In the genomic region with DNA sequence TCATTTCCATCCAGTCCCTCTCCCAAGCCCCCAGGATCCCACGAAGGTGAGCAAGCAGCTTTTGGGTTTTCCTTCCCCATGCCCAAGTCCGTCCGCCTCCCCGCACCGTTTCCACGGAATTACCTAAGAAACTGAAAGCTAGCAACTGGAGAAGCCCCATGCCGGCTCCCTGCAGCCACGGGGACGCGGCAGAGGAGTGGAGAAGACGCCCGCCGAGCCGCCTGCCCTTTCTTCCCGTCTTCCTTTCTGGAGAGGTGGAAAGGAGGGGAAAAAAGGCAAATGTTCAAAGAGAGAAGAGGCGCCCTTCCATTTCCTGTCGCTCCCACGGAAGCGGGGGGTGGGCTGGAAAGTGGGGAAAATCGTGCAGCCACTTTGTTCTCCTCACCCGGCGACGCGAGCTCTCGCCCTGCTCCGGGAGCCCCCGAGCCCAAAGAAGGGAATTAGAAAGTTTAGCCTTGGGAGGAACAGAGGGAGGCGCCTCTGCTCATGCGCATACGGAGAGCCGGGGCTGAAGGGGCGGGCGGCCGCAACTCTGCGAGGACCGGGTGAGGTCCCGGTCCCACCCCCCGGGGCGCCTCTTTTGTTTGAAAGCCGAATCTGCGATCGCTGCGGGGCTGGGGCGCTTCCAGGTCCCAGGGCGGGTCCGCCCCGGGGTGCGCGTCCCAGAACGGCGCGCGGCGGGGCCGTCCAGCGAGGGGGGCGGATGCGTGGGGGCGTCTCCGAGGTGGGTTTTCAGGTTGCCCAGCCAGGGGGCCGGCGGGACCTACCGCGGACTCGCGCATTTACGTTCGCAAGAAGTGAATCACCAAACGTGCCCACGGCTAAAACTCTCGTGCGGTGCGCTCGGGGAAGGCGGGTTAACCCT, we compare ENCODE assay signal across 8 cellular contexts. TPM values are rescaled to one million over a fixed set of nuclear protein-coding genes. Genes with fewer than 3 reads are reported as not detected.
DNase-seq lines count a peak whose midpoint lies in the region; ATAC-seq and TF ChIP-seq lines count a peak whose summit lies in the region.

A gene (minus strand): TSS at position 436 of the 865 bp plus-strand sequence. CDS start 276 bp downstream, at position 160.

- DNase-seq in COLO829 (ENCODE audit: low spot score) (peak; percentile 76), HuH-7 (ENCODE audit: low spot score) (peak; percentile 92), mucosa of gallbladder (ENCODE audit: low spot score) (peak; percentile 54), upper lobe of left lung (peak; percentile 26 to 90), amniotic stem cell (lab: John Stamatoyannopoulos, UW) (no peak)

- H3K36me3 ChIP-seq in esophagus (ENCODE audit: control insufficient read depth in 2 of 2, insufficient read depth in 2 of 2, low read length in 1 of 2) (no peaks in the 10 kb centered on the region), upper lobe of left lung (no peaks in the 10 kb centered on the region)

- 1% methylated on average over 72 to 75 of the region's 75 CpGs for WGBS in esophagus, 2 donors
- 0 to 1% methylated on average over 53 to 70 of the region's 75 CpGs for WGBS in upper lobe of left lung, 2 donors

- peak within 1 kb of the TSS; percentile 65 to 70 for H3K4me3 ChIP-seq in esophagus (ENCODE audit: low read depth in 1 of 2, low read length in 2 of 2)
- H3K4me3 ChIP-seq in upper lobe of left lung, result peak within 1 kb of the TSS; percentile 27 to 69 (median 57)

- peaks cover 4 to 5% of the 10 kb centered on the region in 2 donors for H3K4me1 ChIP-seq in esophagus (ENCODE audit: control insufficient read depth in 2 of 2, insufficient read depth in 2 of 2, low read length in 1 of 2)
- H3K4me1 ChIP-seq in upper lobe of left lung, result peaks cover 19 to 36% (median 22%) of the 10 kb centered on the region in 4 donors

- H3K9me3 ChIP-seq in esophagus (ENCODE audit: control insufficient read depth in 2 of 2, insufficient read depth in 1 of 2, low read depth in 1 of 2, low read length in 1 of 2) (no peaks in the 10 kb centered on the region), upper lobe of left lung (no peaks in the 10 kb centered on the region)

- TF ChIP-seq CTCF in VCaP (conservative IDR thresholded peaks at IDR 0.05), result no peak; the same call in 1 of the 2 replicates
- TF ChIP-seq CTCF in upper lobe of left lung (IDR thresholded peaks at IDR 0.05), result no peak

- TF ChIP-seq EP300 in upper lobe of left lung (IDR thresholded peaks at IDR 0.05), result no peak

- H3K27me3 ChIP-seq in esophagus (ENCODE audit: control insufficient read depth in 1 of 2, insufficient read depth in 2 of 2, low read length in 2 of 2), result no peaks in the 10 kb centered on the region
- H3K27me3 ChIP-seq in upper lobe of left lung, result peaks cover 2 to 14% (median 8%) of the 10 kb centered on the region in 4 donors

- peak in 1 of 4 donors; percentile 51 for TF ChIP-seq POLR2A in upper lobe of left lung (IDR thresholded peaks at IDR 0.05)

- H3K27ac ChIP-seq in VCaP, result peak within 1 kb of the TSS; percentile 95
- H3K27ac ChIP-seq in esophagus (ENCODE audit: low read depth in 2 of 2, low read length in 1 of 2), result peak within 1 kb of the TSS; percentile 72 to 76
- peak within 1 kb of the TSS; percentile 70 to 82 (median 78) for H3K27ac ChIP-seq in upper lobe of left lung

- peak; percentile 66 to 88 for ATAC-seq in upper lobe of left lung (ENCODE audit: low FRiP score in 2 of 2)
- no peak for ATAC-seq in GM21576 (IDR thresholded peaks at IDR 0.05; ENCODE audit: unreplicated experiment)

RNA-seq across cellular contexts. Expression of the gene that starts here (rescaled TPM):
- 10 to 100 TPM; 25.2 to 27.5 TPM for polyA plus RNA-seq in esophagus
- total RNA-seq in mucosa of gallbladder, result 89.4 TPM
- 100 to 1,000 TPM; 100 to 443 (median 135) TPM for total RNA-seq in upper lobe of left lung
